In genomic region chr16:81831722-81832126, GRCh38 we compare ENCODE assay signal across 8 cellular contexts. TPM values are rescaled to one million over a fixed set of nuclear protein-coding genes. Genes with fewer than 3 reads are reported as not detected.
DNase-seq lines count a peak whose midpoint lies in the region; ATAC-seq, FAIRE-seq and TF ChIP-seq lines count a peak whose summit lies in the region.

No MANE protein-coding gene starts in this region.

- in situ Hi-C loops in GM12878 (cut with MboI), result no loop called here
- in situ Hi-C loops in HAP-1 (cut with MboI; ENCODE audit: low sequenced_read_pairs), result no loop called here

- TF ChIP-seq POLR2A in GM12878 (IDR thresholded peaks at IDR 0.05; ENCODE audit: low read depth, low read length), result peak; percentile 77

- RAD21 ChIA-PET in GM12878 (lab: Charles Lee; ENCODE audit: unreplicated experiment), result interaction anchor here (1.0 to 3.7 kb wide), 13 partner anchors 8 to 93 kb away, joined by 3 to 21 read pairs (median 4); no protein-coding TSS in a partner anchor

- H3K27me3 ChIP-seq in PC-3 (ENCODE audit: low read length) (no peaks in the 10 kb centered on the region), GM12878 (replicated peaks in 1 of 2; ENCODE audit: control insufficient read depth in 2 of 2, insufficient read depth in 2 of 2, low read length in 1 of 2) (no peaks in the 10 kb centered on the region), HAP-1 (ENCODE audit: low read depth) (no peaks in the 10 kb centered on the region)

- no peaks in the 10 kb centered on the region for H3F3A ChIP-seq in PC-3 (ENCODE audit: low read length, unreplicated experiment)

- peak; percentile 70 for FAIRE-seq in GM12878 (lab: Jason Lieb, UNC)

- no peaks in the 10 kb centered on the region for H3K4me1 ChIP-seq in PC-3 (ENCODE audit: insufficient read depth, low read length)
- peaks cover 87% of the 10 kb centered on the region for H3K4me1 ChIP-seq in GM12878 (ENCODE audit: control insufficient read depth, insufficient read depth, low read length)
- H3K4me1 ChIP-seq in HAP-1, result no peaks in the 10 kb centered on the region

- 0% methylated on average over 8 of the region's 8 CpGs for WGBS in GM12878 (ENCODE audit: insufficient coverage, insufficient replicate concordance, low lambda C conversion rate, missing lambda C conversion rate)

- peak; percentile 72 for ATAC-seq in GM18907 (IDR thresholded peaks at IDR 0.05; ENCODE audit: unreplicated experiment)
- peak; percentile 68 for ATAC-seq in HG02885 (IDR thresholded peaks at IDR 0.05; ENCODE audit: poor library complexity, unreplicated experiment)
- ATAC-seq in PC-3, result peak; percentile 15; the same call in 1 of the 2 replicates
- peak; percentile 91 for ATAC-seq in GM12878

- no peaks in the 10 kb centered on the region for H3K79me2 ChIP-seq in PC-3 (ENCODE audit: low read length)
- peaks cover 93% of the 10 kb centered on the region for H3K79me2 ChIP-seq in GM12878 (ENCODE audit: control insufficient read depth, insufficient read depth, low read length)

- 0 out of 4 replicates have a peak, but pooled peaks have one; percentile 25 to 56 for TF ChIP-seq EP300 in GM12878 (IDR thresholded peaks at IDR 0.05; ENCODE audit: borderline replicate concordance in 1 of 2, control insufficient read depth in 1 of 2, low read depth in 2 of 2, low read length in 2 of 2)

- intact Hi-C loops in PC-3 (cut with micrococcal nuclease) (no loop called here), GM12878 (cut with micrococcal nuclease; ENCODE audit: unreplicated experiment) (no loop called here)

- peak; percentile 42 for TF ChIP-seq RAD21 in GM12878 (IDR thresholded peaks at IDR 0.05; ENCODE audit: insufficient read depth, low read depth, low read length)

- no peak for DNase-seq in PC-3
- DNase-seq in GM12878 (ENCODE audit: low read depth, low spot score), result peak; percentile 82
- peak; percentile 25 for DNase-seq in putamen (ENCODE audit: low spot score)
- no peak for DNase-seq in cerebellar cortex (ENCODE audit: low spot score)
- no peak for DNase-seq in HAP-1 (ENCODE audit: low spot score in 2 of 2)
- no peak for DNase-seq in NCI-H2196 treated with DMSO at 0.1 percent for 48 hours (lab: John Stamatoyannopoulos, UW; ENCODE audit: unreplicated experiment)

- BruUV-seq in PC-3 (replicated peaks; lab: Mats Ljungman, UMichigan) (no TSS peak), GM12878 (replicated peaks; lab: Mats Ljungman, UMichigan) (no TSS peak)

- no peak overlapping the region for H3K4me3 ChIP-seq in PC-3 (ENCODE audit: low read length)
- H3K4me3 ChIP-seq in GM12878, result peak overlapping the region; percentile 64
- H3K4me3 ChIP-seq in HAP-1, result no peak overlapping the region

- no peak for TF ChIP-seq CTCF in PC-3 (conservative IDR thresholded peaks at IDR 0.05; ENCODE audit: low read depth, low read length)
- TF ChIP-seq CTCF in GM12878 (IDR thresholded peaks at IDR 0.05 in 2 of 3, conservative IDR thresholded peaks at IDR 0.05 in 1 of 3; ENCODE audit: control insufficient read depth in 2 of 3, extremely low read depth in 1 of 3, insufficient read depth in 1 of 3, low read depth in 3 of 3, low read length in 3 of 3), result peak; percentile 20 to 60 (median 55); a peak in 5 of 6 replicates

- no peak overlapping the region for H3K4me2 ChIP-seq in PC-3 (ENCODE audit: low read length)
- peak overlapping the region; percentile 99 for H3K4me2 ChIP-seq in GM12878 (ENCODE audit: control insufficient read depth, insufficient read depth)

- H2AFZ ChIP-seq in PC-3 (ENCODE audit: low read length) (no peak overlapping the region), GM12878 (ENCODE audit: control insufficient read depth, low read depth, low read length) (no peak overlapping the region)

- H4K20me1 ChIP-seq in PC-3 (ENCODE audit: low read length) (no peaks in the 10 kb centered on the region), GM12878 (ENCODE audit: control insufficient read depth, insufficient read depth) (no peaks in the 10 kb centered on the region)

- SMC1A ChIA-PET in GM12878 (lab: Charles Lee; ENCODE audit: uncharacterized antibody, unreplicated experiment), result interaction anchor here (0.7 to 14.0 kb wide), 14 partner anchors 7 to 52 kb away, joined by 3 to 135 read pairs (median 6); no protein-coding TSS in a partner anchor

- H3K9me3 ChIP-seq in PC-3 (ENCODE audit: low read length) (no peaks in the 10 kb centered on the region), GM12878 (replicated peaks; ENCODE audit: control insufficient read depth, insufficient read depth, low read length) (no peaks in the 10 kb centered on the region), HAP-1 (no peaks in the 10 kb centered on the region)

- H3K9ac ChIP-seq in PC-3 (ENCODE audit: low read length), result no peak overlapping the region
- H3K9ac ChIP-seq in GM12878 (ENCODE audit: control insufficient read depth, insufficient read depth, low read length), result peak overlapping the region; percentile 82

- H3K9me2 ChIP-seq in PC-3 (replicated peaks; ENCODE audit: low read length), result no peaks in the 10 kb centered on the region

- H3K36me3 ChIP-seq in PC-3 (ENCODE audit: low read depth, low read length) (no peaks in the 10 kb centered on the region), GM12878 (ENCODE audit: control insufficient read depth in 2 of 2, insufficient read depth in 2 of 2, low read length in 1 of 2) (peaks cover 19 to 23% of the 10 kb centered on the region in 2 experiments), HAP-1 (replicated peaks) (no peaks in the 10 kb centered on the region)

- H3K27ac ChIP-seq in PC-3 (ENCODE audit: low read length) (no peak overlapping the region), GM12878 (ENCODE audit: control insufficient read depth, insufficient read depth) (peak overlapping the region; percentile 95)

- POLR2A ChIA-PET in PC-3 (lab: Charles Lee; ENCODE audit: unreplicated experiment), result no interaction called here
- POLR2A ChIA-PET in GM12878 (lab: Charles Lee), result interaction anchor here (0.6 to 3.3 kb wide), 9 partner anchors 9 to 91 kb away, joined by 3 to 13 read pairs (median 4); no protein-coding TSS in a partner anchor

- CTCF ChIA-PET in PC-3 (lab: Charles Lee) (no interaction called here), GM12878 (lab: Yijun Ruan, JAX) (interaction anchor here (1.0 to 2.1 kb wide), 6 partner anchors 10 to 466 kb away, joined by 3 to 6 read pairs (median 3); no protein-coding TSS in a partner anchor)

TF ChIP-seq in GM12878, 131 proteins besides CTCF, POLR2A, EP300 and RAD21 (continues in another document):
- no peak for TF ChIP-seq CEBPB (IDR thresholded peaks at IDR 0.05; ENCODE audit: borderline replicate concordance in 1 of 2, low read depth in 2 of 2, low read length in 2 of 2)
- 0 out of 2 replicates have a peak, but pooled peaks have one; percentile 53 for TF ChIP-seq IRF4 (IDR thresholded peaks at IDR 0.05; ENCODE audit: low read depth, low read length)
- TF ChIP-seq MTA3 (IDR thresholded peaks at IDR 0.05; ENCODE audit: borderline replicate concordance, low read length), result peak; percentile 82; the same call in 1 of the 2 replicates
- TF ChIP-seq, protein P1, sequence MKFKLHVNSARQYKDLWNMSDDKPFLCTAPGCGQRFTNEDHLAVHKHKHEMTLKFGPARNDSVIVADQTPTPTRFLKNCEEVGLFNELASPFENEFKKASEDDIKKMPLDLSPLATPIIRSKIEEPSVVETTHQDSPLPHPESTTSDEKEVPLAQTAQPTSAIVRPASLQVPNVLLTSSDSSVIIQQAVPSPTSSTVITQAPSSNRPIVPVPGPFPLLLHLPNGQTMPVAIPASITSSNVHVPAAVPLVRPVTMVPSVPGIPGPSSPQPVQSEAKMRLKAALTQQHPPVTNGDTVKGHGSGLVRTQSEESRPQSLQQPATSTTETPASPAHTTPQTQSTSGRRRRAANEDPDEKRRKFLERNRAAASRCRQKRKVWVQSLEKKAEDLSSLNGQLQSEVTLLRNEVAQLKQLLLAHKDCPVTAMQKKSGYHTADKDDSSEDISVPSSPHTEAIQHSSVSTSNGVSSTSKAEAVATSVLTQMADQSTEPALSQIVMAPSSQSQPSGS (IDR thresholded peaks at IDR 0.05; ENCODE audit: low read length), result peak; percentile 69
- peak; percentile 55 for TF ChIP-seq RELB (IDR thresholded peaks at IDR 0.05; ENCODE audit: low read depth)
- no peak for TF ChIP-seq RBBP5 (conservative IDR thresholded peaks at IDR 0.05)

RNA-seq across cellular contexts. Expression of gene PLCG2, which starts 52.6 kb away (rescaled TPM):
- total RNA-seq in PC-3 (2014; rRNA removed), result 3.5 and 5.9 TPM in 2 replicates
- 718 and 719 TPM in 2 replicates for total RNA-seq in GM12878 (2013; cell fraction: nucleolus; rRNA removed)
- total RNA-seq in GM12878 (2014; rRNA removed), result 131 and 138 TPM in 2 replicates
- 137 and 139 TPM in 2 replicates for total RNA-seq in GM12878 (2014; rRNA removed; fragmentation: Illumina TruSeq; extraction: Trizol)
- 243 and 256 TPM in 2 replicates for total RNA-seq in GM12878 (2021)
- polyA plus RNA-seq in GM12878 (2011; ENCODE audit: low read depth), result 62.1 TPM
- polyA plus RNA-seq in GM12878 (2011; rRNA removed), result 245 and 253 TPM in 2 replicates
- polyA plus RNA-seq in GM12878 (2011; cell fraction: cytosol; rRNA removed), result 204 and 222 TPM in 2 replicates
- polyA plus RNA-seq in GM12878 (2011; cell fraction: nucleus; rRNA removed), result 783 and 874 TPM in 2 replicates
- polyA plus RNA-seq in GM12878 (2012), result 112 and 157 TPM in 2 replicates
- polyA plus RNA-seq in GM12878 (2014; fragmentation: Illumina TruSeq; extraction: Trizol), result 151 and 159 TPM in 2 replicates
- 10 to 100 TPM; 47.6 to 53.9 TPM for polyA plus RNA-seq in GM12878 (2014; fragmentation: Nextera tagmentation; extraction: Ambion mirVana)
- 148 and 152 TPM in 2 replicates for polyA plus RNA-seq in GM12878 (2014; rRNA removed)
- 100 to 1,000 TPM; 156 to 168 TPM for polyA plus RNA-seq in GM12878 (2016; fragmentation: Nextera tagmentation; extraction: Ambion mirVana)
- polyA minus RNA-seq in GM12878 (2011; rRNA and poly(A)+ RNA removed), result 502 and 650 TPM in 2 replicates
- polyA minus RNA-seq in GM12878 (2011; cell fraction: cytosol; rRNA and poly(A)+ RNA removed), result 202 and 205 TPM in 2 replicates
- polyA minus RNA-seq in GM12878 (2011; cell fraction: nucleus; rRNA and poly(A)+ RNA removed), result 448 and 681 TPM in 2 replicates

Comparison
In these comparisons a context has a peak if more than half of its experiments do, and no peak if none do; other contexts are left out.
1. ATAC-seq: peak in every context shown above with its lines; median percentile 91 in GM12878; 72 in GM18907; 68 in HG02885; 15 in PC-3.
2. DNase-seq: peak in GM12878 (single experiment) and putamen (single experiment); none in PC-3 (single experiment), cerebellar cortex (single experiment), HAP-1 (0 of 2) and NCI-H2196 treated with DMSO at 0.1 percent for 48 hours (single experiment).
3. RNA of gene PLCG2, which starts 52.6 kb away (total RNA-seq): 131 to 719 TPM in GM12878; 3.5 to 5.9 TPM in PC-3; every median in the first group is over 10 times any median in the second.